ENCODE assay signal across 8 cellular contexts in the genomic region with DNA sequence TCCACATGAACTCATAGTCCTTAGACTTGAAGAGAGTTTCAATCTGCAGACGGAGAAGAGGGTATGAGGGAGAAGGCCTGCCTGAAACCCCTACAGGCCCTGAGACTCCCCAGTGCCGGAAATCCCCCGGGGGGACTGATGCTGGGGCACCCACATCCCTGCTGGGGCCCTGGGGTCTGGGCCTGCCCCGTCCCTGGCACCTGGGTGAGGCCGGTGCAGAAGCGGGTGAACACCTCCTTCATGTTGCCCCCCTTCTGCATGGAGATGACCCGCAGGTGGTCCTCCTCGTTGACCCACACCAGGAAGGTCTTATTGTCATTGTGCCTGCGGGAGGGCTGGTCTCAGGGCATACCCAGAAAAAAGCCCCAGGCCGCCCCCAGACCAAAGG. TPM values are rescaled to one million over a fixed set of nuclear protein-coding genes. Genes with fewer than 3 reads are reported as not detected.
DNase-seq lines count a peak whose midpoint lies in the region; ATAC-seq and TF ChIP-seq lines count a peak whose summit lies in the region.

No MANE protein-coding gene starts in this region.

- peak overlapping the region; percentile 25 for H3K27ac ChIP-seq in duodenal mucosa (ENCODE audit: low read depth, low read length)
- H3K27ac ChIP-seq in neuronal stem cell (replicated peaks; ENCODE audit: low read length) = no peak overlapping the region

- H2BK12ac ChIP-seq in neuronal stem cell (ENCODE audit: low read length) = no peak overlapping the region

- H2BK5ac ChIP-seq in neuronal stem cell (ENCODE audit: low read length) = no peak overlapping the region

- WGBS in neuronal stem cell (ENCODE audit: extremely low coverage in 2 of 2, insufficient read length in 2 of 2, insufficient replicate concordance in 1 of 2), 2 donors = no CpG with 5 or more reads among the region's 10 CpGs

- H3K9me3 ChIP-seq in BE2C (no peaks in the 10 kb centered on the region), Loucy (ENCODE audit: insufficient read depth, low read depth, low read length) (no peaks in the 10 kb centered on the region), duodenal mucosa (ENCODE audit: control insufficient read depth in 1 of 2, low read length in 2 of 2) (no peaks in the 10 kb centered on the region), neuronal stem cell (replicated peaks in 1 of 2; ENCODE audit: control insufficient read depth in 2 of 2, insufficient read depth in 1 of 2, low read depth in 1 of 2, low read length in 2 of 2) (no peaks in the 10 kb centered on the region)

- H4K20me1 ChIP-seq in Loucy (ENCODE audit: insufficient read depth, low read length, poor library complexity, severe bottlenecking) = no peaks in the 10 kb centered on the region

- H3K14ac ChIP-seq in neuronal stem cell (ENCODE audit: low read length) = no peak overlapping the region

- no peaks in the 10 kb centered on the region for H3K9me2 ChIP-seq in Loucy (replicated peaks; ENCODE audit: low read depth, low read length)

- H3K4me1 ChIP-seq in BE2C = peaks cover 28% of the 10 kb centered on the region
- H3K4me1 ChIP-seq in Loucy (ENCODE audit: insufficient read depth, low read length, poor library complexity, severe bottlenecking) = peaks cover 4% of the 10 kb centered on the region
- peaks cover 12 to 34% of the 10 kb centered on the region in 2 donors for H3K4me1 ChIP-seq in duodenal mucosa (ENCODE audit: control insufficient read depth in 1 of 2, insufficient read depth in 2 of 2, low read length in 2 of 2)
- H3K4me1 ChIP-seq in neuronal stem cell (ENCODE audit: control insufficient read depth in 2 of 2, insufficient read depth in 1 of 2, low read depth in 1 of 2, low read length in 2 of 2) = peaks cover 22 to 59% of the 10 kb centered on the region in 2 donors

- DNase-seq in BE2C (no peak), neuronal stem cell (ENCODE audit: low spot score) (no peak), DMS153 (lab: John Stamatoyannopoulos, UW) (no peak), NCI-H2171 treated with DMSO at 0.1 percent for 48 hours (lab: John Stamatoyannopoulos, UW) (no peak)
- no peak for DNase-seq in stimulated activated CD4-positive, alpha-beta T cell treated with anti-CD3 and anti-CD28 coated beads, Interleukin-12 subunit alpha, Interleukin-12 subunit beta, amount 100 ng/mL, for 4 hours

- H2BK120ac ChIP-seq in neuronal stem cell (ENCODE audit: low read depth, low read length) = no peak overlapping the region

- H3K79me2 ChIP-seq in Loucy (ENCODE audit: insufficient read depth, low read length) = no peaks in the 10 kb centered on the region

- H3K23ac ChIP-seq in neuronal stem cell (ENCODE audit: low read depth, low read length, poor library complexity) = peak overlapping the region; percentile 91

- H2AFZ ChIP-seq in Loucy (ENCODE audit: low read length) (peak overlapping the region; percentile 97), neuronal stem cell (ENCODE audit: low read length) (no peak overlapping the region)

- peak overlapping the region; percentile 23 for H3K4ac ChIP-seq in neuronal stem cell (ENCODE audit: low read length)

- H3K4me3 ChIP-seq in BE2C (ENCODE audit: low read depth, low read length) = peak overlapping the region; percentile 78; the same call in 1 of the 2 replicates
- H3K4me3 ChIP-seq in Loucy (ENCODE audit: low read length, poor library complexity, severe bottlenecking) = peak overlapping the region; percentile 71
- H3K4me3 ChIP-seq in duodenal mucosa (ENCODE audit: low read depth in 1 of 2, low read length in 2 of 2) = peak overlapping the region in 1 of 2 donors; percentile 50
- H3K4me3 ChIP-seq in neuronal stem cell (ENCODE audit: low read length in 2 of 2) = peak overlapping the region; percentile 31 to 100

- peak overlapping the region; percentile 75 for H2BK15ac ChIP-seq in neuronal stem cell (ENCODE audit: low read length)

- H3K36me3 ChIP-seq in BE2C (peaks cover 26% of the 10 kb centered on the region), Loucy (ENCODE audit: insufficient read depth, low read length) (no peaks in the 10 kb centered on the region), duodenal mucosa (ENCODE audit: control insufficient read depth in 1 of 2, insufficient read depth in 2 of 2, low read length in 2 of 2) (no peaks in the 10 kb centered on the region), neuronal stem cell (replicated peaks in 1 of 2; ENCODE audit: control insufficient read depth in 2 of 2, insufficient read depth in 2 of 2, low read length in 2 of 2) (peaks cover 13 to 27% of the 10 kb centered on the region in 2 donors)

- peaks cover 10% of the 10 kb centered on the region for H3K27me3 ChIP-seq in BE2C
- H3K27me3 ChIP-seq in Loucy (ENCODE audit: insufficient read depth, low read length, poor library complexity, severe bottlenecking) = no peaks in the 10 kb centered on the region
- H3K27me3 ChIP-seq in duodenal mucosa (ENCODE audit: control insufficient read depth in 1 of 2, insufficient read depth in 2 of 2, low read length in 2 of 2) = no peaks in the 10 kb centered on the region
- peaks cover 0 to 18% (median 2%) of the 10 kb centered on the region in 3 experiments for H3K27me3 ChIP-seq in neuronal stem cell (ENCODE audit: control insufficient read depth in 3 of 3, insufficient read depth in 3 of 3, low read depth in 1 of 3, low read length in 3 of 3)

- H3K9ac ChIP-seq in Loucy (ENCODE audit: low read depth, low read length, poor library complexity, severe bottlenecking) = peak overlapping the region; percentile 58
- no peak overlapping the region for H3K9ac ChIP-seq in duodenal mucosa (ENCODE audit: low read depth in 1 of 2, low read length in 2 of 2)
- H3K9ac ChIP-seq in neuronal stem cell (ENCODE audit: low read depth, low read length, poor library complexity) = no peak overlapping the region

- peak overlapping the region; percentile 54 for H3K4me2 ChIP-seq in Loucy (ENCODE audit: low read depth, low read length, poor library complexity, severe bottlenecking)
- H3K4me2 ChIP-seq in neuronal stem cell (ENCODE audit: insufficient read depth, low read length, poor library complexity, severe bottlenecking) = no peak overlapping the region

- no peak for TF ChIP-seq CTCF in BE2C (IDR thresholded peaks at IDR 0.05; ENCODE audit: low read depth, low read length)
- TF ChIP-seq CTCF in Loucy (conservative IDR thresholded peaks at IDR 0.05; ENCODE audit: low read length) = no peak

- H3K18ac ChIP-seq in neuronal stem cell (ENCODE audit: low read length) = peak overlapping the region; percentile 91

- ATAC-seq in HG02678 (IDR thresholded peaks at IDR 0.05; ENCODE audit: unreplicated experiment) = no peak

- H4K91ac ChIP-seq in neuronal stem cell (ENCODE audit: low read depth, low read length, poor library complexity) = no peak overlapping the region

- H3K79me1 ChIP-seq in neuronal stem cell (ENCODE audit: low read depth, low read length) = peaks cover 13% of the 10 kb centered on the region

- no peaks in the 10 kb centered on the region for H3F3A ChIP-seq in Loucy (ENCODE audit: low read depth)

- peak overlapping the region; percentile 27 for H2AK5ac ChIP-seq in neuronal stem cell (ENCODE audit: low read depth, low read length)

- H4K8ac ChIP-seq in neuronal stem cell (ENCODE audit: low read depth, low read length) = no peak overlapping the region

RNA-seq across cellular contexts. Expression of a gene that starts 2.4 kb away (rescaled TPM):
- polyA plus RNA-seq in BE2C (2012; ENCODE audit: insufficient read depth, insufficient read length, low read depth) = 1,667 TPM
- 418 TPM for polyA plus RNA-seq in neuronal stem cell (2013, experiment 1 of 2)
- 412 TPM for polyA plus RNA-seq in neuronal stem cell (2013, experiment 2 of 2)

RNA-seq across cellular contexts. Expression of a gene that starts 8.7 kb away (rescaled TPM):
- 137 TPM for polyA plus RNA-seq in BE2C (2012; ENCODE audit: insufficient read depth, insufficient read length, low read depth)
- polyA plus RNA-seq in neuronal stem cell (2013, experiment 1 of 2) = 2.1 TPM
- polyA plus RNA-seq in neuronal stem cell (2013, experiment 2 of 2) = 2.2 TPM

RNA-seq across cellular contexts. Expression of a gene that starts 42.2 kb away (rescaled TPM):
- 54.9 TPM for polyA plus RNA-seq in BE2C (2012; ENCODE audit: insufficient read depth, insufficient read length, low read depth)
- 11.7 TPM for polyA plus RNA-seq in neuronal stem cell (2013, experiment 1 of 2)
- polyA plus RNA-seq in neuronal stem cell (2013, experiment 2 of 2) = 11.8 TPM

RNA-seq across cellular contexts. Expression of a gene that starts 42.5 kb away (rescaled TPM):
- polyA plus RNA-seq in BE2C (2012; ENCODE audit: insufficient read depth, insufficient read length, low read depth) = 43.8 TPM
- 45.8 TPM for polyA plus RNA-seq in neuronal stem cell (2013, experiment 1 of 2)
- polyA plus RNA-seq in neuronal stem cell (2013, experiment 2 of 2) = 47.5 TPM
